ENCODE assay signal across 22 cellular contexts in the genomic region with DNA sequence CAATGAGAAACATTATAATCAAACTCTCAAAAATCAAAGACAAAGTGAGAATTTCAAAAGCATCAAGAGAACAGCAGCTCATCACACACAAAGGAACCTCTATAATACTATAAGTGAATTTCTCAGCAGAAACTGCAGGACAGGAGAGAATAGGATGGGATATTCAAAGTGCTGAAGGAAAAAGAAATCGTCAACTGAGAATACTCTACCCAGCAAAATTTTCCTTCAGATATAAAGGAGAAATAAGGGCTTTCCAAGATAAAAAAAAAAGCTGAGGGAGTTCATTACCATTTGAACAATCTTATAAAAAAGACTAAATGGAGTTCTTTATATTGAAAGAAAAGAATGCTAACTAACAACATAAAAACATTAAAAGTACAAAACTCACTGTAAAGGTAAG.
DNase-seq lines count a peak whose midpoint lies in the region; ATAC-seq and TF ChIP-seq lines count a peak whose summit lies in the region.
"Had no signal": no experiment of that assay in that cellular context is flagged by ENCODE, and none has a peak within 500 bp of the region (broad histone marks: within the 10 kb centered on the region; RNA-seq: fewer than 3 reads in every experiment).

No MANE protein-coding gene starts in this region.

- no peaks in the 10 kb centered on the region for H3K27me3 ChIP-seq in right lobe of liver
- H3K27me3 ChIP-seq: BE2C, BLaER1 had no signal

- peak; percentile 15 for DNase-seq in left kidney (ENCODE audit: low read depth, low spot score)
- no peak for DNase-seq in right lobe of liver
- no peak for DNase-seq in omental fat pad (ENCODE audit: low spot score)
- no peak for DNase-seq in HK-2 (ENCODE audit: unreplicated experiment)
- DNase-seq: 8988T; ACHN; BE2C; C1 segment of cervical spinal cord; CD4-positive, alpha-beta memory T cell; CD4-positive, CD25-positive, alpha-beta regulatory T cell; CD8-positive, alpha-beta memory T cell; COR-L47; DMS 273 treated with DMSO at 0.1 percent for 48 hours; DMS153; DMS53; DMS79; DND-41; EL; GDM1 had no signal

- intact Hi-C loops in right lobe of liver (cut with DNase I), result no loop called here

- TF ChIP-seq CTCF in HEK293 (tag by site-specific recombination; IDR thresholded peaks at IDR 0.05), result no peak
- TF ChIP-seq CTCF in right lobe of liver (IDR thresholded peaks at IDR 0.05), result no peak
- no peak for TF ChIP-seq CTCF in omental fat pad (IDR thresholded peaks at IDR 0.05)

- H3K4me1 ChIP-seq in HEK293 (ENCODE audit: control insufficient read depth, insufficient read depth, low read length) (0 out of 2 replicates have a peak, but pooled peaks cover 2% of the 10 kb centered on the region), right lobe of liver (no peaks in the 10 kb centered on the region)
- H3K4me1 ChIP-seq: BE2C had no signal

- H3K27ac ChIP-seq in HEK293 (ENCODE audit: extremely low read depth, low read depth, low read length), result no peak overlapping the region
- H3K27ac ChIP-seq in right lobe of liver, result no peak overlapping the region
- H3K27ac ChIP-seq: BLaER1 had no signal

- POLR2A ChIA-PET in HEK293 (lab: Yijun Ruan, JAX), result no interaction called here

- 63% methylated on average over 1 of the region's 1 CpG for WGBS in right lobe of liver (ENCODE audit: insufficient coverage, low coverage, low lambda C conversion rate, missing lambda C conversion rate)

- TF ChIP-seq POLR2A in right lobe of liver (IDR thresholded peaks at IDR 0.05), result no peak

- H3K4me3 ChIP-seq in HEK293 (ENCODE audit: low read depth, low read length) (no peak overlapping the region), right lobe of liver (no peak overlapping the region)
- H3K4me3 ChIP-seq: BLaER1, GM12878 had no signal

- H3K9me3 ChIP-seq in HEK293 (ENCODE audit: control insufficient read depth, insufficient read depth, low read depth, low read length) (no peaks in the 10 kb centered on the region; the same call in 1 of the 2 replicates), right lobe of liver (no peaks in the 10 kb centered on the region)
- H3K9me3 ChIP-seq: BE2C had no signal

- H3K36me3 ChIP-seq in HEK293 (ENCODE audit: control insufficient read depth in 2 of 2, insufficient read depth in 1 of 2, low read length in 2 of 2) (no peaks in the 10 kb centered on the region; a peak in 1 of 3 replicates), right lobe of liver (no peaks in the 10 kb centered on the region)
- H3K36me3 ChIP-seq: BE2C had no signal

- CTCF ChIA-PET in HEK293 (lab: Yijun Ruan, JAX), result interaction anchor here (0.6 to 0.7 kb wide), 2 partner anchors 9 to 21 kb away, joined by 3 to 4 read pairs; no protein-coding TSS in a partner anchor

- no peak for ATAC-seq in right lobe of liver
- no peak for ATAC-seq in omental fat pad (ENCODE audit: low FRiP score)
- ATAC-seq: GM12878 had no signal

TF ChIP-seq in HEK293, 187 proteins besides CTCF, POLR2A, EP300 and RAD21:
- TF ChIP-seq SP7 (tag by site-specific recombination; IDR thresholded peaks at IDR 0.05) (no peak), ZNF585B (tag by site-specific recombination; IDR thresholded peaks at IDR 0.05) (no peak), TRIM28 (IDR thresholded peaks at IDR 0.05; ENCODE audit: borderline replicate concordance, low read length) (0 out of 2 replicates have a peak, but pooled peaks have one; percentile 44), KLF9 (tag by site-specific recombination; IDR thresholded peaks at IDR 0.05; ENCODE audit: low read depth) (no peak), SETDB1 (IDR thresholded peaks at IDR 0.05; ENCODE audit: insufficient read length, low read length) (peak; percentile 93), ZNF76 (tag by site-specific recombination; IDR thresholded peaks at IDR 0.05; ENCODE audit: borderline replicate concordance, low read depth) (no peak), ZNF16 (tag by site-specific recombination; IDR thresholded peaks at IDR 0.05; ENCODE audit: low read depth) (no peak), ZNF768 (tag by site-specific recombination; IDR thresholded peaks at IDR 0.05) (no peak), ZNF280D (tag by site-specific recombination; IDR thresholded peaks at IDR 0.05) (no peak), ZBTB48 (tag by site-specific recombination; IDR thresholded peaks at IDR 0.05) (no peak), ZNF366 (tag by site-specific recombination; conservative IDR thresholded peaks at IDR 0.05) (no peak), ZXDB (tag by site-specific recombination; IDR thresholded peaks at IDR 0.05) (no peak), PRDM2 (tag by site-specific recombination; IDR thresholded peaks at IDR 0.05; ENCODE audit: borderline replicate concordance) (no peak)
